Comparison of ENCODE assay signal across 17 cellular contexts in genomic region chr6:133893324-133893692, GRCh38. TPM values are rescaled to one million over a fixed set of nuclear protein-coding genes. Genes with fewer than 3 reads are reported as not detected.
A peak's percentile ranks its signal among the peaks of the same experiment; 100 is the strongest.
DNase-seq lines count a peak whose midpoint lies in the region; ATAC-seq and TF ChIP-seq lines count a peak whose summit lies in the region.
"Had no signal": no experiment of that assay in that cellular context is flagged by ENCODE, and none has a peak within 500 bp of the region (broad histone marks: within the 10 kb centered on the region; RNA-seq: fewer than 3 reads in every experiment).

No MANE protein-coding gene starts in this region.

- H3K4me1 ChIP-seq in CD4-positive, alpha-beta memory T cell (ENCODE audit: insufficient read depth, low read length) = peaks cover 23% of the 10 kb centered on the region
- H3K4me1 ChIP-seq in gastroesophageal sphincter (peaks cover 0 to 61% (median 10%) of the 10 kb centered on the region in 3 donors), ovary (ENCODE audit: insufficient read depth) (peaks cover 7% of the 10 kb centered on the region)
- H3K4me1 ChIP-seq: breast epithelium had no signal

- CTCF ChIA-PET in CD4-positive, alpha-beta memory T cell (lab: Charles Lee; ENCODE audit: partially characterized antibody) = interaction anchor here (0.8 kb wide), 1 partner anchor 12 kb away, joined by 3 read pairs; no protein-coding TSS in a partner anchor

- no peak overlapping the region for H3K27ac ChIP-seq in CD4-positive, alpha-beta memory T cell (ENCODE audit: low read depth, low read length)
- peak overlapping the region in 3 of 4 donors; percentile 85 to 93 (median 87) for H3K27ac ChIP-seq in gastroesophageal sphincter
- H3K27ac ChIP-seq in ovary = peak overlapping the region; percentile 83 to 96
- H3K27ac ChIP-seq: breast epithelium had no signal

- ATAC-seq in gastroesophageal sphincter (no peak), GM21723 (IDR thresholded peaks at IDR 0.05; ENCODE audit: unreplicated experiment) (no peak), GM18873 (IDR thresholded peaks at IDR 0.05; ENCODE audit: low FRiP score, unreplicated experiment) (no peak)

- H3K4me1 Mint-ChIP-seq in CD4-positive, alpha-beta memory T cell = peaks cover 27 to 51% (median 40%) of the 10 kb centered on the region in 4 donors
- H3K4me1 Mint-ChIP-seq in IgD-negative memory B cell = peaks cover 11 to 24% (median 21%) of the 10 kb centered on the region in 3 donors

- no peaks in the 10 kb centered on the region for H3K9me3 ChIP-seq in CD4-positive, alpha-beta memory T cell (ENCODE audit: control insufficient read depth in 1 of 2, low read length in 2 of 2)
- H3K9me3 ChIP-seq in gastroesophageal sphincter (no peaks in the 10 kb centered on the region), ovary (no peaks in the 10 kb centered on the region)
- H3K9me3 ChIP-seq: breast epithelium had no signal

- TF ChIP-seq CTCF in gastroesophageal sphincter (IDR thresholded peaks at IDR 0.05) (no peak), ovary (IDR thresholded peaks at IDR 0.05) (no peak)

- no peak for DNase-seq in CD4-positive, alpha-beta memory T cell
- DNase-seq in ovary = no peak
- no peak for DNase-seq in DMS79 (lab: John Stamatoyannopoulos, UW)
- DNase-seq in stimulated activated CD4-positive, alpha-beta T cell treated with anti-CD3 and anti-CD28 coated beads, Interleukin-2, amount 100 ng/mL, for 24 hours = no peak
- DNase-seq: activated CD4-positive, alpha-beta T cell treated with anti-CD3 and anti-CD28 coated beads, Interleukin-2, amount 50 U/mL, for 48 hours; activated effector memory CD4-positive, alpha-beta T cell treated with Interleukin-2 at 50 U/mL for 16 hours; NCI-H1417; NCI-H510A treated with DMSO at 0.1 percent for 48 hours; stimulated activated CD4-positive, alpha-beta T cell treated with anti-CD3 and anti-CD28 coated beads, Interleukin-4, amount 100 ng/mL, for 1 hour; stimulated activated naive CD4-positive, alpha-beta T cell; T-helper 9 cell had no signal

- TF ChIP-seq POLR2A in gastroesophageal sphincter (IDR thresholded peaks at IDR 0.05) = no peak
- TF ChIP-seq POLR2A in ovary (IDR thresholded peaks at IDR 0.05) = no peak

- H3K4me3 Mint-ChIP-seq in CD4-positive, alpha-beta memory T cell = peak overlapping the region in 5 of 8 donors; percentile 5 to 71 (median 46)
- H3K4me3 Mint-ChIP-seq in IgD-negative memory B cell = peak overlapping the region; percentile 4 to 80 (median 49)

- TF ChIP-seq EP300 in gastroesophageal sphincter (IDR thresholded peaks at IDR 0.05) (no peak), ovary (IDR thresholded peaks at IDR 0.05) (no peak)

- H3K9me3 Mint-ChIP-seq in CD4-positive, alpha-beta memory T cell = peaks cover 0 to 4% (median 0%) of the 10 kb centered on the region in 8 donors
- H3K9me3 Mint-ChIP-seq in IgD-negative memory B cell = peaks cover 0 to 5% (median 3%) of the 10 kb centered on the region in 3 donors

- POLR2A ChIA-PET in CD4-positive, alpha-beta memory T cell (lab: Charles Lee; ENCODE audit: partially characterized antibody) = no interaction called here

- no peaks in the 10 kb centered on the region for H3K36me3 ChIP-seq in CD4-positive, alpha-beta memory T cell (ENCODE audit: insufficient read depth, low read length)
- H3K36me3 ChIP-seq in gastroesophageal sphincter (no peaks in the 10 kb centered on the region), ovary (no peaks in the 10 kb centered on the region)
- H3K36me3 ChIP-seq: breast epithelium had no signal

- H3K27me3 ChIP-seq in CD4-positive, alpha-beta memory T cell (ENCODE audit: insufficient read depth, low read length) = peaks cover 71% of the 10 kb centered on the region
- peaks cover 83% of the 10 kb centered on the region for H3K27me3 ChIP-seq in gastroesophageal sphincter
- no peaks in the 10 kb centered on the region for H3K27me3 ChIP-seq in ovary

- peaks cover 73 to 75% of the 10 kb centered on the region in 2 donors for H3K27me3 Mint-ChIP-seq in CD4-positive, alpha-beta memory T cell
- H3K27me3 Mint-ChIP-seq in IgD-negative memory B cell = peaks cover 74% of the 10 kb centered on the region

- 31 to 53% methylated on average over 5 to 9 of the region's 9 CpGs for WGBS in gastroesophageal sphincter (ENCODE audit: low coverage in 1 of 2), 2 donors
- 13 to 33% (median 13%) methylated on average over 9 of the region's 9 CpGs for WGBS in ovary, 3 donors

- peak overlapping the region in 1 of 7 donors; percentile 48 for H3K27ac Mint-ChIP-seq in CD4-positive, alpha-beta memory T cell
- peak overlapping the region in 2 of 3 donors; percentile 0 to 5 for H3K27ac Mint-ChIP-seq in IgD-negative memory B cell
- H3K27ac Mint-ChIP-seq: CD14-positive monocyte had no signal

- no peak overlapping the region for H3K4me3 ChIP-seq in CD4-positive, alpha-beta memory T cell (ENCODE audit: low read length in 2 of 2)
- H3K4me3 ChIP-seq in gastroesophageal sphincter (peak overlapping the region in 1 of 2 donors; percentile 62), ovary (no peak overlapping the region)
- H3K4me3 ChIP-seq: breast epithelium had no signal

- intact Hi-C loops in CD4-positive, alpha-beta memory T cell (cut with micrococcal nuclease) = no loop called here
- intact Hi-C loops in ovary (cut with DNase I) = loop anchor here in 1 of 4 donors (10.0 kb wide), 2 partner anchors 59 to 1079 kb away; partner anchors contain the start of gene RPS12

- H3K36me3 Mint-ChIP-seq in CD4-positive, alpha-beta memory T cell = no peaks in the 10 kb centered on the region
- H3K36me3 Mint-ChIP-seq in IgD-negative memory B cell = no peaks in the 10 kb centered on the region

RNA-seq across cellular contexts. Expression of gene TCF21, which starts 4.4 kb away (rescaled TPM):
- not detected for total RNA-seq in CD4-positive, alpha-beta memory T cell
- polyA plus RNA-seq in CD4-positive, alpha-beta memory T cell = not detected
- polyA plus RNA-seq in IgD-negative memory B cell = not detected
- total RNA-seq in gastroesophageal sphincter = 10 to 100 TPM; 13.5 to 36.9 (median 22.2) TPM
- 10 to 100 TPM; 23.2 to 47.8 (median 39.3) TPM for total RNA-seq in ovary
- polyA plus RNA-seq in ovary = 10 to 100 TPM; 27.6 to 50.9 TPM
- polyA plus RNA-seq: CD14-positive monocyte had no signal

RNA-seq across cellular contexts. Expression of gene TBPL1, which starts 59.7 kb away (rescaled TPM):
- total RNA-seq in CD4-positive, alpha-beta memory T cell = 10 to 100 TPM; 34.8 to 39.2 TPM
- polyA plus RNA-seq in CD4-positive, alpha-beta memory T cell = 10 to 100 TPM; 55.1 to 77.2 TPM
- polyA plus RNA-seq in IgD-negative memory B cell (56.3 TPM), ovary (10 to 100 TPM; 20.6 to 24.1 TPM)
- total RNA-seq in gastroesophageal sphincter (10 to 100 TPM; 10.1 to 19.1 (median 13.7) TPM), ovary (10 to 100 TPM; 13.3 to 25.2 (median 18.6) TPM)

Comparison
In these comparisons a context has a peak if more than half of its experiments do, and no peak if none do; other contexts are left out.
1. RNA of gene TCF21, which starts 4.4 kb away (total RNA-seq): 23.2 to 47.8 TPM in ovary and 13.5 to 36.9 TPM in gastroesophageal sphincter; not detected in CD4-positive, alpha-beta memory T cell; every median in the first group is over 10 times any median in the second.